18 cellular contexts compared by ENCODE assay signal in genomic region chr22:30877662-30878515, GRCh38.
DNase-seq lines count a peak whose midpoint lies in the region; ATAC-seq and TF ChIP-seq lines count a peak whose summit lies in the region.
"Had no signal": no experiment of that assay in that cellular context is flagged by ENCODE, and none has a peak within 500 bp of the region (broad histone marks: within the 10 kb centered on the region; RNA-seq: fewer than 3 reads in every experiment).

No MANE protein-coding gene starts in this region.

- DNase-seq in Karpas-422 (no peak), NCI-H446 treated with DMSO at 0.1 percent for 48 hours (lab: John Stamatoyannopoulos, UW) (peak; percentile 41), glutamatergic neuron (no peak), pons (ENCODE audit: low spot score) (peak; percentile 59)
- no peak for DNase-seq in activated effector memory CD4-positive, alpha-beta T cell treated with anti-CD3 and anti-CD28 coated beads, Interleukin-2, amount 50 U/mL, for 16 hours
- DNase-seq: activated CD4-positive, alpha-beta T cell treated with anti-CD3 and anti-CD28 coated beads, Interleukin-2, amount 50 U/mL, for 1 hour; activated naive CD4-positive, alpha-beta T cell treated with anti-CD3 and anti-CD28 coated beads for 36 hours; esophagus squamous epithelium; MG63; NCI-H2029; NCI-H748 treated with DMSO at 0.1 percent for 48 hours; stimulated activated CD4-positive, alpha-beta T cell treated with anti-CD3 and anti-CD28 coated beads, Interleukin-4, amount 100 ng/mL, for 1 hour had no signal

- H3K27me3 ChIP-seq in Karpas-422 (ENCODE audit: low read length): no peaks in the 10 kb centered on the region
- H3K27me3 ChIP-seq: body of pancreas, esophagus squamous epithelium, MG63 had no signal

- no peak for TF ChIP-seq CTCF in glutamatergic neuron (IDR thresholded peaks at IDR 0.05; ENCODE audit: partially characterized antibody, unreplicated experiment)

- no peaks in the 10 kb centered on the region for H3K36me3 ChIP-seq in Karpas-422 (ENCODE audit: insufficient read depth, low read length)
- H3K36me3 ChIP-seq: esophagus squamous epithelium, MG63, thoracic aorta had no signal

- H3K79me2 ChIP-seq in Karpas-422 (ENCODE audit: low read length): no peaks in the 10 kb centered on the region

- H3K27ac Mint-ChIP-seq in glutamatergic neuron (ENCODE audit: unreplicated experiment): peak overlapping the region; percentile 80
- H3K27ac Mint-ChIP-seq: activated naive CD4-positive, alpha-beta T cell treated with anti-CD3 and anti-CD28 coated beads for 36 hours had no signal

- no peaks in the 10 kb centered on the region for H4K20me1 ChIP-seq in Karpas-422 (ENCODE audit: insufficient read depth, low read depth, low read length)

- no peak overlapping the region for H3K4me2 ChIP-seq in Karpas-422 (ENCODE audit: low read depth, low read length, poor library complexity, severe bottlenecking)

- peak overlapping the region; percentile 7; the same call in 1 of the 2 replicates for H3K27ac ChIP-seq in Karpas-422 (ENCODE audit: low read length)
- H3K27ac ChIP-seq: body of pancreas, esophagus squamous epithelium, thoracic aorta had no signal

- peaks cover 8% of the 10 kb centered on the region for H3K27me3 Mint-ChIP-seq in glutamatergic neuron (ENCODE audit: unreplicated experiment)

- ATAC-seq in HG03565 (IDR thresholded peaks at IDR 0.05; ENCODE audit: unreplicated experiment): no peak
- no peak for ATAC-seq in HG02938 (IDR thresholded peaks at IDR 0.05; ENCODE audit: unreplicated experiment)
- ATAC-seq: body of pancreas, Panc1 had no signal

- peaks cover 7% of the 10 kb centered on the region for H3K9me3 Mint-ChIP-seq in glutamatergic neuron (ENCODE audit: unreplicated experiment)
- H3K9me3 Mint-ChIP-seq: activated naive CD4-positive, alpha-beta T cell treated with anti-CD3 and anti-CD28 coated beads for 36 hours had no signal

- H3K9ac ChIP-seq in Karpas-422 (ENCODE audit: low read length): no peak overlapping the region

- H3K4me1 ChIP-seq in Karpas-422 (ENCODE audit: low read length): peaks cover 42% of the 10 kb centered on the region

- H3K4me3 ChIP-seq in Karpas-422 (ENCODE audit: low read length): no peak overlapping the region
- H3K4me3 ChIP-seq: body of pancreas, esophagus squamous epithelium, MG63, thoracic aorta had no signal

- H3K9me3 ChIP-seq in Karpas-422 (ENCODE audit: low read length): no peaks in the 10 kb centered on the region
- H3K9me3 ChIP-seq: body of pancreas, Caco-2, esophagus squamous epithelium, MG63, thoracic aorta had no signal

- H3K36me3 Mint-ChIP-seq in glutamatergic neuron (ENCODE audit: unreplicated experiment): no peaks in the 10 kb centered on the region

- no peaks in the 10 kb centered on the region for H3K9me2 ChIP-seq in Karpas-422 (replicated peaks; ENCODE audit: insufficient read depth, low read length)

- no peak overlapping the region for H3K4me3 Mint-ChIP-seq in glutamatergic neuron (ENCODE audit: unreplicated experiment)
- H3K4me3 Mint-ChIP-seq: activated naive CD4-positive, alpha-beta T cell treated with anti-CD3 and anti-CD28 coated beads for 36 hours had no signal

- no peak overlapping the region for H2AFZ ChIP-seq in Karpas-422 (ENCODE audit: low read length)

- peaks cover 30% of the 10 kb centered on the region for H3K4me1 Mint-ChIP-seq in glutamatergic neuron (ENCODE audit: low read depth, unreplicated experiment)

Comparison
In these comparisons a context has a peak if more than half of its experiments do, and no peak if none do; other contexts are left out.
1. DNase-seq: peak in NCI-H446 treated with DMSO at 0.1 percent for 48 hours (single experiment) and pons (single experiment); none in Karpas-422 (single experiment), glutamatergic neuron (single experiment) and activated effector memory CD4-positive, alpha-beta T cell treated with anti-CD3 and anti-CD28 coated beads, Interleukin-2, amount 50 U/mL, for 16 hours (single experiment).